ENCODE assay signal across 29 cellular contexts in genomic region chr20:17629678-17630089, GRCh38.
"Had no signal": no experiment of that assay in that cellular context is flagged by ENCODE, and none has a peak within 500 bp of the region (broad histone marks: within the 10 kb centered on the region; RNA-seq: fewer than 3 reads in every experiment).

No MANE protein-coding gene starts in this region.

- H3K27ac Mint-ChIP-seq: activated CD8-positive, alpha-beta memory T cell treated with anti-CD3 and anti-CD28 coated beads, Interleukin-2, amount 10 ng/mL, durations not matched to agents 7 days and 5 days; activated CD8-positive, alpha-beta T cell treated with anti-CD3 and anti-CD28 coated beads, Interleukin-2, amount 10 ng/mL, durations not matched to agents 7 days and 5 days; activated T-helper 2 cell treated with anti-CD3 and anti-CD28 coated beads, Interferon-gamma antibody, Interleukin-2, Interleukin-4, amounts not matched to agents 10 μg/mL and 5 μg/mL and 100 μg/mL, durations not matched to agents 14 hours and 24 hours and 36 hours; immature natural killer cell; natural killer cell treated with Interleukin-12 subunit alpha and Interleukin-12 subunit beta and Interleukin-15 and Interleukin-18, amount 100 ng/mL, for 72 hours; stimulated activated memory B cell treated with anti-CD40 and anti-IgM and Interleukin-4, amounts not matched to agents 10 μg/mL and 1 μg/mL and 100 μg/mL, for 72 hours had no signal

- H3K27me3 Mint-ChIP-seq: activated CD8-positive, alpha-beta memory T cell treated with anti-CD3 and anti-CD28 coated beads, Interleukin-2, amount 10 ng/mL, durations not matched to agents 7 days and 5 days; natural killer cell treated with Interleukin-12 subunit alpha and Interleukin-12 subunit beta and Interleukin-15 and Interleukin-18, amount 100 ng/mL, for 72 hours; stimulated activated memory B cell treated with anti-CD40 and anti-IgM and Interleukin-4, amounts not matched to agents 10 μg/mL and 1 μg/mL and 100 μg/mL, for 72 hours had no signal

- H3K27me3 ChIP-seq: colonic mucosa, sigmoid colon, testis, transverse colon had no signal

- H3K27ac ChIP-seq: colonic mucosa, lower lobe of right lung, sigmoid colon, testis, transverse colon had no signal

- FAIRE-seq: bronchial epithelial cell, small intestine, urothelium cell line had no signal

- ATAC-seq: activated CD8-positive, alpha-beta memory T cell treated with anti-CD3 and anti-CD28 coated beads, Interleukin-2, amount 10 ng/mL, durations not matched to agents 7 days and 5 days; activated CD8-positive, alpha-beta T cell treated with anti-CD3 and anti-CD28 coated beads, Interleukin-2, amount 10 ng/mL, durations not matched to agents 7 days and 5 days; activated naive CD4-positive, alpha-beta T cell treated with anti-CD3 and anti-CD28 coated beads, Interleukin-2, amount 50 U/mL, for 72 hours; left lobe of liver; lower lobe of right lung; natural killer cell treated with Interleukin-12 subunit alpha and Interleukin-12 subunit beta and Interleukin-15 and Interleukin-18, amount 100 ng/mL, for 72 hours; SK-N-SH treated with all-trans-retinoic acid at 6 μM for 48 hours; stimulated activated memory B cell treated with anti-CD40 and anti-IgM and Interleukin-4, amounts not matched to agents 10 μg/mL and 1 μg/mL and 100 μg/mL, for 72 hours; WTC11 had no signal

- H3K9me3 ChIP-seq: colonic mucosa, lower lobe of right lung, sigmoid colon, testis, transverse colon had no signal

- H3K36me3 Mint-ChIP-seq: activated naive CD4-positive, alpha-beta T cell treated with anti-CD3 and anti-CD28 coated beads, Interleukin-2, amount 50 U/mL, for 72 hours had no signal

- H3K4me3 ChIP-seq: colonic mucosa, lower lobe of right lung, sigmoid colon, testis, transverse colon had no signal

- H3K4me3 Mint-ChIP-seq: activated CD8-positive, alpha-beta memory T cell treated with anti-CD3 and anti-CD28 coated beads, Interleukin-2, amount 10 ng/mL, durations not matched to agents 7 days and 5 days; activated CD8-positive, alpha-beta T cell treated with anti-CD3 and anti-CD28 coated beads, Interleukin-2, amount 10 ng/mL, durations not matched to agents 7 days and 5 days; immature natural killer cell; natural killer cell treated with Interleukin-12 subunit alpha and Interleukin-12 subunit beta and Interleukin-15 and Interleukin-18, amount 100 ng/mL, for 72 hours; stimulated activated memory B cell treated with anti-CD40 and anti-IgM and Interleukin-4, amounts not matched to agents 10 μg/mL and 1 μg/mL and 100 μg/mL, for 72 hours; WTC11 had no signal

- H3K4me1 Mint-ChIP-seq: activated CD8-positive, alpha-beta memory T cell treated with anti-CD3 and anti-CD28 coated beads, Interleukin-2, amount 10 ng/mL, durations not matched to agents 7 days and 5 days; WTC11 had no signal

- DNase-seq: activated CD4-positive, alpha-beta T cell treated with anti-CD3 and anti-CD28 coated beads, Interleukin-2, amount 50 U/mL, for 1 hour; activated CD8-positive, alpha-beta memory T cell treated with anti-CD3 and anti-CD28 coated beads, Interleukin-2, amount 10 ng/mL, durations not matched to agents 7 days and 5 days; activated CD8-positive, alpha-beta T cell treated with anti-CD3 and anti-CD28 coated beads, Interleukin-2, amount 10 ng/mL, durations not matched to agents 7 days and 5 days; activated T-cell treated with anti-CD3 and anti-CD28 coated beads, Interleukin-2, amount 50 U/mL, for 48 hours; colonic mucosa; effector CD8-positive, alpha-beta T cell; erythroblast; head of caudate nucleus; hypothalamus; immature natural killer cell; lower lobe of right lung; mesenchymal stem cell; sigmoid colon; small intestine; stimulated activated CD4-positive, alpha-beta T cell treated with anti-CD3 and anti-CD28 coated beads, Interleukin-1b, Interleukin-23, amount 100 ng/mL, for 48 hours; stimulated activated CD4-positive, alpha-beta T cell treated with anti-CD3 and anti-CD28 coated beads, Interleukin-4, amount 100 ng/mL, for 4 hours; stimulated activated CD8-positive, alpha-beta memory T cell treated with anti-CD3 and anti-CD28 coated beads, Interleukin-4, amount 100 ng/mL, for 48 hours; T-helper 2 cell; testis; transverse colon had no signal
